Comparison of ENCODE assay signal across 8 cellular contexts in genomic region chr11:34438529-34439507, GRCh38. TPM values are rescaled to one million over a fixed set of nuclear protein-coding genes. Genes with fewer than 3 reads are reported as not detected.
DNase-seq lines count a peak whose midpoint lies in the region; ATAC-seq, FAIRE-seq and TF ChIP-seq lines count a peak whose summit lies in the region.

Gene CAT (plus strand): TSS chr11:34438934. CDS start chr11:34439014, 80 bp downstream.

- H2AFZ ChIP-seq in OCI-LY1 (ENCODE audit: low read length) = peak within 1 kb of the TSS; percentile 94; the same call in 1 of the 2 replicates

- H3K4me3 ChIP-seq in HUES6 (ENCODE audit: low read depth, low read length) (peak within 1 kb of the TSS; percentile 50; the same call in 1 of the 2 replicates), OCI-LY1 (ENCODE audit: low read depth, low read length, poor library complexity, severe bottlenecking) (peak within 1 kb of the TSS; percentile 72)

- peak within 1 kb of the TSS; percentile 99 for H3K4me2 ChIP-seq in OCI-LY1 (ENCODE audit: low read length)

- DNase-seq in Caki2 (ENCODE audit: low read depth) = peak; percentile 93
- peak; percentile 94 for DNase-seq in activated CD8-positive, alpha-beta memory T cell treated with anti-CD3 and anti-CD28 coated beads, Interleukin-2, amount 50 U/mL, for 24 hours (ENCODE audit: extremely low read depth)
- peak; percentile 98 for DNase-seq in mucosa of gallbladder (ENCODE audit: low spot score)
- peak; percentile 95 to 96 for DNase-seq in stimulated activated CD8-positive, alpha-beta memory T cell treated with anti-CD3 and anti-CD28 coated beads, Interleukin-7, amount 100 ng/mL, for 1 hour (ENCODE audit: low read depth in 2 of 2)

- FAIRE-seq in endometrium (lab: Jason Lieb, UNC) = peak; percentile 91

- no peaks in the 10 kb centered on the region for H3K36me3 ChIP-seq in HUES6 (ENCODE audit: control insufficient read depth, insufficient read depth, low read length)
- H3K36me3 ChIP-seq in OCI-LY1 (ENCODE audit: insufficient read depth, low read length) = peaks cover 14% of the 10 kb centered on the region; the same call in 1 of the 2 replicates

- H3K27ac ChIP-seq in HUES6 (ENCODE audit: low read depth, low read length) (no peak within 1 kb of the TSS), OCI-LY1 (ENCODE audit: low read depth, low read length, poor library complexity, severe bottlenecking) (peak within 1 kb of the TSS; percentile 58)

- H3K4me1 ChIP-seq in HUES6 (ENCODE audit: control insufficient read depth, insufficient read depth, low read length) (no peaks in the 10 kb centered on the region), OCI-LY1 (ENCODE audit: insufficient read depth, low read length, severe bottlenecking) (peaks cover 23% of the 10 kb centered on the region)

- H3K9ac ChIP-seq in HUES6 (ENCODE audit: low read length) (no peak within 1 kb of the TSS), OCI-LY1 (ENCODE audit: low read length) (peak within 1 kb of the TSS; percentile 69)

- H3K9me2 ChIP-seq in OCI-LY1 (ENCODE audit: low read depth, low read length) = no peaks in the 10 kb centered on the region

- 0 out of 2 replicates have a peak, but pooled peaks cover 3% of the 10 kb centered on the region for H3K79me2 ChIP-seq in OCI-LY1 (ENCODE audit: insufficient read depth, low read length)

- in situ Hi-C loops in Caki2 (cut with HindIII; ENCODE audit: low pct_unique_long_range_greater_than_20kb, low sequenced_read_pairs) = no loop called here

- H3K9me3 ChIP-seq in HUES6 (ENCODE audit: control insufficient read depth, insufficient read depth, low read depth, low read length) (peaks cover 13% of the 10 kb centered on the region), OCI-LY1 (ENCODE audit: low read length) (no peaks in the 10 kb centered on the region)

- ATAC-seq in GM21423 (IDR thresholded peaks at IDR 0.05; ENCODE audit: unreplicated experiment) = peak; percentile 98

- TF ChIP-seq CTCF in OCI-LY1 (IDR thresholded peaks at IDR 0.05; ENCODE audit: low read length) = no peak

- no peaks in the 10 kb centered on the region for H4K20me1 ChIP-seq in OCI-LY1 (ENCODE audit: insufficient read depth, low read length)

- no peaks in the 10 kb centered on the region for H3F3A ChIP-seq in OCI-LY1 (ENCODE audit: insufficient read depth, low read length)

- H3K27me3 ChIP-seq in HUES6 (ENCODE audit: control insufficient read depth, insufficient read depth, low read length) (no peaks in the 10 kb centered on the region), OCI-LY1 (ENCODE audit: insufficient read depth, low read length) (no peaks in the 10 kb centered on the region)

RNA-seq across cellular contexts. Expression of gene CAT, which starts in this region (rescaled TPM):
- total RNA-seq in Caki2 (2014; rRNA removed; shearing (Covaris generic); ENCODE audit: low replicate concordance) = 32.4 and 65.7 TPM in 2 replicates
- 147 TPM for total RNA-seq in mucosa of gallbladder
